ENCODE assay signal across 26 cellular contexts in the genomic region with DNA sequence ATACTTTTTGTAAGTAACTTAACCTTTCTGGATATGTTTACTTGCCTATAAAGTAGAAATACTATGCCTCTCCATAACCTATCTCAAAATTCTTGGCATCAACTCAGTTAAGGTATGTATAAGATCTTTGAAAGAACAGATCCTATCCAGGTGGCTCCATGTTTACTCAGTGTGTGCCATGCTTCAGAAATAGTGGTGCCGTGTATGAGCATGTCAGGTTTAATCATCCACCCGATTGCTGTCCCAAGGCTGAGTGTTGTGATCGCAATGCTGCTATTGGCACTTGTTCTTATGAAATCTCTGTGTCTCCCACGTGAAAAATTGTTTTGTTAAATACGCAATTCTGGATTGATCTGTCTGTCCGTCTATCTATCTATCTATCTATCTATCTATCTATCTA.
"Had no signal": no experiment of that assay in that cellular context is flagged by ENCODE, and none has a peak within 500 bp of the region (broad histone marks: within the 10 kb centered on the region; RNA-seq: fewer than 3 reads in every experiment).

No MANE protein-coding gene starts in this region.

- H3K9me3 Mint-ChIP-seq: activated naive CD4-positive, alpha-beta T cell treated with anti-CD3 and anti-CD28 coated beads, Interleukin-2, amount 50 U/mL, for 24 hours; activated T-cell treated with anti-CD3 and anti-CD28 coated beads, Interleukin-2, amount 50 U/mL, for 24 hours; activated T-helper 1 cell treated with anti-CD3 and anti-CD28 coated beads, Interleukin-12 subunit alpha, Interleukin-12 subunit beta, Interleukin-2, Interleukin-4 antibody, amounts not matched to agents 30 ng/mL and 10 ng/mL and 1 ng/mL, durations not matched to agents 14 hours and 24 hours and 36 hours; WTC11 had no signal

- DNase-seq: activated CD4-positive, alpha-beta T cell treated with anti-CD3 and anti-CD28 coated beads for 48 hours; activated CD4-positive, alpha-beta T cell treated with anti-CD3 and anti-CD28 coated beads, Interleukin-2, amount 50 U/mL, for 4 hours; activated CD4-positive, CD25-positive, alpha-beta regulatory T cell treated with anti-CD3 and anti-CD28 coated beads, Interleukin-2, amount 50 U/mL, for 72 hours; activated CD8-positive, alpha-beta T cell treated with anti-CD3 and anti-CD28 coated beads, Interleukin-2, amount 10 ng/mL, durations not matched to agents 7 days and 5 days; activated effector memory CD4-positive, alpha-beta T cell treated with Interleukin-2 at 50 U/mL for 16 hours; activated naive CD4-positive, alpha-beta T cell; activated T-cell treated with anti-CD3 and anti-CD28 coated beads, Interleukin-2, amount 50 U/mL, for 24 hours; aorta; Kasumi-1; KBM-7; NCI-H1048; NCI-H1417; NCI-H1694; NCI-H2029; NCI-H2107; NCI-H2171 treated with DMSO at 0.1 percent for 48 hours; NCI-H226; NCI-H526; NCI-H774; SHP77 treated with DMSO at 0.1 percent for 48 hours; T-helper 17 cell; T-helper 9 cell had no signal

- H3K36me3 Mint-ChIP-seq: activated naive CD4-positive, alpha-beta T cell treated with anti-CD3 and anti-CD28 coated beads, Interleukin-2, amount 50 U/mL, for 24 hours; WTC11 had no signal

- H3K4me3 Mint-ChIP-seq: activated CD8-positive, alpha-beta T cell treated with anti-CD3 and anti-CD28 coated beads, Interleukin-2, amount 10 ng/mL, durations not matched to agents 7 days and 5 days; activated naive CD4-positive, alpha-beta T cell treated with anti-CD3 and anti-CD28 coated beads, Interleukin-2, amount 50 U/mL, for 24 hours; activated T-cell treated with anti-CD3 and anti-CD28 coated beads, Interleukin-2, amount 50 U/mL, for 24 hours; activated T-helper 1 cell treated with anti-CD3 and anti-CD28 coated beads, Interleukin-12 subunit alpha, Interleukin-12 subunit beta, Interleukin-2, Interleukin-4 antibody, amounts not matched to agents 30 ng/mL and 10 ng/mL and 1 ng/mL, durations not matched to agents 14 hours and 24 hours and 36 hours; T-helper 17 cell; WTC11 had no signal

- H3K27ac Mint-ChIP-seq: activated CD8-positive, alpha-beta T cell treated with anti-CD3 and anti-CD28 coated beads, Interleukin-2, amount 10 ng/mL, durations not matched to agents 7 days and 5 days; activated naive CD4-positive, alpha-beta T cell treated with anti-CD3 and anti-CD28 coated beads, Interleukin-2, amount 50 U/mL, for 24 hours; activated T-cell treated with anti-CD3 and anti-CD28 coated beads, Interleukin-2, amount 50 U/mL, for 24 hours; activated T-helper 1 cell treated with anti-CD3 and anti-CD28 coated beads, Interleukin-12 subunit alpha, Interleukin-12 subunit beta, Interleukin-2, Interleukin-4 antibody, amounts not matched to agents 30 ng/mL and 10 ng/mL and 1 ng/mL, durations not matched to agents 14 hours and 24 hours and 36 hours; T-helper 17 cell; WTC11 had no signal

- H3K27me3 Mint-ChIP-seq: activated naive CD4-positive, alpha-beta T cell treated with anti-CD3 and anti-CD28 coated beads, Interleukin-2, amount 50 U/mL, for 24 hours; activated T-cell treated with anti-CD3 and anti-CD28 coated beads, Interleukin-2, amount 50 U/mL, for 24 hours had no signal

- H3K4me1 Mint-ChIP-seq: activated naive CD4-positive, alpha-beta T cell treated with anti-CD3 and anti-CD28 coated beads, Interleukin-2, amount 50 U/mL, for 24 hours; T-helper 17 cell; WTC11 had no signal

- ATAC-seq: activated CD8-positive, alpha-beta T cell treated with anti-CD3 and anti-CD28 coated beads, Interleukin-2, amount 10 ng/mL, durations not matched to agents 7 days and 5 days; Panc1; T-helper 17 cell; WTC11 had no signal
